ENCODE assay signal across 28 cellular contexts in the genomic region with DNA sequence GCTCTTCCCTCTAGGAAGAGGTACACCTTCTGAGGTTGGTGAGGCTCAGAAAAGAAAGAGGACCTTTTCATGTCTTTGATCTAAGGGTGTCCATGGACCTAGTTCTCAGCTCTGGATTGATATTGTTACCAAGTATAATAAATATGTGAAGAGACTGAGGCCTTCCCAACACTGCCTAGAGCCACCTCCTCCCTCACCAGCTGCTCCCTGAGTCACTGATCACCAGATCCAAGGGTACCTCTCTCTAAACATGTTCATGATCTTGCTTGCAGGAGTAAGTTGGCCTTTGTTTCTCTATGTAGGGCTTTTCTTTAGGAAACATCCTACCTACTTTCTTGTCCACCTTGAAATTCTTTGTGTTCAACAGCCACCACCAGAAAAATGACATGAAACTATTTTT.
DNase-seq lines count a peak whose midpoint lies in the region; ATAC-seq, FAIRE-seq and TF ChIP-seq lines count a peak whose summit lies in the region.
"Had no signal": no experiment of that assay in that cellular context is flagged by ENCODE, and none has a peak within 500 bp of the region (broad histone marks: within the 10 kb centered on the region; RNA-seq: fewer than 3 reads in every experiment).

No MANE protein-coding gene starts in this region.

- H3K9ac ChIP-seq in mammary epithelial cell (ENCODE audit: insufficient read depth, low read length) (no peak overlapping the region), keratinocyte (ENCODE audit: control insufficient read depth, extremely low read depth, insufficient read depth, low read length) (no peak overlapping the region), HepG2 (ENCODE audit: insufficient read depth, low read depth, low read length) (no peak overlapping the region)

- BruUV-seq in mammary epithelial cell (replicated peaks; lab: Mats Ljungman, UMichigan) (no TSS peak), MCF 10A (replicated peaks; lab: Mats Ljungman, UMichigan) (no TSS peak), HepG2 (replicated peaks; lab: Mats Ljungman, UMichigan) (no TSS peak)

- H3K27me3 Mint-ChIP-seq in MCF 10A (ENCODE audit: insufficient read depth, unreplicated experiment), result no peaks in the 10 kb centered on the region

- H4K20me1 ChIP-seq in mammary epithelial cell (ENCODE audit: insufficient read depth, low read length), result no peaks in the 10 kb centered on the region
- H4K20me1 ChIP-seq in keratinocyte (ENCODE audit: control insufficient read depth, extremely low read depth, insufficient read depth, low read length), result no peaks in the 10 kb centered on the region
- H4K20me1 ChIP-seq in HepG2 (ENCODE audit: insufficient read depth, low read length), result no peaks in the 10 kb centered on the region

- no peaks in the 10 kb centered on the region for H3K79me2 ChIP-seq in mammary epithelial cell (ENCODE audit: insufficient read depth, low read length)
- H3K79me2 ChIP-seq in keratinocyte (ENCODE audit: control insufficient read depth, insufficient read depth, low read length), result no peaks in the 10 kb centered on the region
- no peaks in the 10 kb centered on the region for H3K79me2 ChIP-seq in HepG2 (ENCODE audit: insufficient read depth, low read length)

- H3K4me2 ChIP-seq in mammary epithelial cell (ENCODE audit: insufficient read depth, low read depth, low read length), result no peak overlapping the region
- no peak overlapping the region for H3K4me2 ChIP-seq in keratinocyte (ENCODE audit: control insufficient read depth, extremely low read depth, insufficient read depth, low read depth, low read length)
- H3K4me2 ChIP-seq in HepG2 (ENCODE audit: low read depth, low read length), result no peak overlapping the region
- H3K4me2 ChIP-seq: PC-9 had no signal

- dilution Hi-C loops in mammary epithelial cell (cut with HindIII; ENCODE audit: low sequenced_read_pairs) (no loop called here), keratinocyte (cut with MboI; ENCODE audit: extremely low pct_ligation_motif_present, low sequenced_read_pairs) (no loop called here)

- H3K36me3 Mint-ChIP-seq in MCF 10A (ENCODE audit: insufficient read depth, unreplicated experiment), result no peaks in the 10 kb centered on the region
- H3K36me3 Mint-ChIP-seq: CD4-positive, alpha-beta memory T cell had no signal

- TF ChIP-seq EP300 in esophagus muscularis mucosa (IDR thresholded peaks at IDR 0.05), result no peak
- no peak for TF ChIP-seq EP300 in HepG2 (IDR thresholded peaks at IDR 0.05; ENCODE audit: low read depth in 2 of 2, low read length in 2 of 2)
- TF ChIP-seq EP300 in HepG2 (CRISPR knock-in tag; IDR thresholded peaks at IDR 0.05; ENCODE audit: borderline replicate concordance), result no peak

- peaks cover 15% of the 10 kb centered on the region for H3K9me3 Mint-ChIP-seq in MCF 10A (ENCODE audit: unreplicated experiment)
- H3K9me3 Mint-ChIP-seq: HFFc6 had no signal

- H3K36me3 ChIP-seq in mammary epithelial cell (ENCODE audit: insufficient read depth, low read length) (no peaks in the 10 kb centered on the region), esophagus muscularis mucosa (no peaks in the 10 kb centered on the region), keratinocyte (ENCODE audit: control insufficient read depth in 2 of 2, extremely low read depth in 1 of 2, insufficient read depth in 2 of 2, low read length in 2 of 2) (no peaks in the 10 kb centered on the region), HepG2 (replicated peaks in 1 of 2; ENCODE audit: control insufficient read depth in 1 of 2, insufficient read depth in 2 of 2, low read length in 2 of 2) (no peaks in the 10 kb centered on the region)
- H3K36me3 ChIP-seq: HAP-1, SJSA1 had no signal

- TF ChIP-seq RAD21 in HepG2 (CRISPR knock-in tag; IDR thresholded peaks at IDR 0.05), result no peak

- ATAC-seq in HepG2, result no peak
- ATAC-seq: Right ventricle myocardium inferior had no signal

- H3K4me3 Mint-ChIP-seq in MCF 10A (ENCODE audit: unreplicated experiment), result no peak overlapping the region
- H3K4me3 Mint-ChIP-seq: CD4-positive, alpha-beta memory T cell; HFFc6 had no signal

- H3K9me1 ChIP-seq in keratinocyte (ENCODE audit: control insufficient read depth, extremely low read depth, insufficient read depth, low read length), result no peaks in the 10 kb centered on the region

- CTCF ChIA-PET in mammary epithelial cell (lab: Charles Lee; ENCODE audit: low non-redundant PET) (no interaction called here), MCF 10A (lab: Yijun Ruan, JAX) (interaction anchor here (0.7 kb wide), 1 partner anchor 602 kb away, joined by 3 read pairs; no protein-coding TSS in a partner anchor), HepG2 (lab: Yijun Ruan, JAX; ENCODE audit: low intra/inter-chr PET ratio, low total read pairs) (no interaction called here)

- FAIRE-seq in keratinocyte (lab: Jason Lieb, UNC) (no peak), HepG2 (lab: Jason Lieb, UNC) (no peak)
- FAIRE-seq: GM12891 had no signal

- DNase-seq in mammary epithelial cell, result peak; percentile 24
- no peak for DNase-seq in MCF 10A (ENCODE audit: unreplicated experiment)
- DNase-seq in esophagus muscularis mucosa (ENCODE audit: extremely low spot score), result peak; percentile 86
- no peak for DNase-seq in keratinocyte (ENCODE audit: low read depth, low spot score)
- no peak for DNase-seq in HepG2 (ENCODE audit: low spot score)
- DNase-seq in NCI-H524 (lab: John Stamatoyannopoulos, UW), result no peak
- DNase-seq in SIG-M5 (lab: John Stamatoyannopoulos, UW), result no peak
- DNase-seq: C1 segment of cervical spinal cord; CD4-positive, alpha-beta memory T cell; COR-L47; DMS79; GF-D8; GOT3; HFFc6; Karpas-422; MV-4-11; NCI-H1105; NCI-H1436 treated with DMSO at 0.1 percent for 48 hours; NCI-H1930; NCI-H446; NCI-H526; NCI-H82; PC-9 had no signal

- H3K9me3 ChIP-seq in mammary epithelial cell (replicated peaks; ENCODE audit: insufficient read depth, low read length), result no peaks in the 10 kb centered on the region
- no peaks in the 10 kb centered on the region for H3K9me3 ChIP-seq in esophagus muscularis mucosa
- H3K9me3 ChIP-seq in keratinocyte (ENCODE audit: control insufficient read depth, low read depth, low read length), result no peaks in the 10 kb centered on the region
- H3K9me3 ChIP-seq in HepG2 (ENCODE audit: low read length), result no peaks in the 10 kb centered on the region
- H3K9me3 ChIP-seq: HAP-1, SJSA1 had no signal

- H3K4me1 ChIP-seq in mammary epithelial cell (ENCODE audit: insufficient read depth, low read length) (no peaks in the 10 kb centered on the region), esophagus muscularis mucosa (no peaks in the 10 kb centered on the region), keratinocyte (ENCODE audit: control insufficient read depth, extremely low read depth, insufficient read depth, low read length) (no peaks in the 10 kb centered on the region), HepG2 (ENCODE audit: insufficient read depth, low read length) (no peaks in the 10 kb centered on the region)
- H3K4me1 ChIP-seq: HAP-1 had no signal

- in situ Hi-C loops in mammary epithelial cell (cut with MboI; ENCODE audit: low sequenced_read_pairs in 2 of 2) (no loop called here), HepG2 (cut with HindIII; ENCODE audit: extremely low pct_ligation_motif_present, low pct_unique_long_range_greater_than_20kb) (no loop called here)

- H3K4me3 ChIP-seq in mammary epithelial cell (replicated peaks in 1 of 3; ENCODE audit: insufficient read depth in 1 of 3, low read depth in 2 of 3, low read length in 3 of 3), result no peak overlapping the region
- H3K4me3 ChIP-seq in esophagus muscularis mucosa, result no peak overlapping the region
- H3K4me3 ChIP-seq in keratinocyte (ENCODE audit: control insufficient read depth in 2 of 3, extremely low read depth in 1 of 3, insufficient read depth in 2 of 3, low read depth in 1 of 3, low read length in 3 of 3), result no peak overlapping the region
- H3K4me3 ChIP-seq in HepG2 (replicated peaks in 1 of 3; ENCODE audit: insufficient read depth in 1 of 3, low read depth in 2 of 3, low read length in 3 of 3), result no peak overlapping the region
- H3K4me3 ChIP-seq: HAP-1, PC-9, SJSA1 had no signal

- no peak overlapping the region for H3K27ac Mint-ChIP-seq in MCF 10A (ENCODE audit: low read depth, unreplicated experiment)
- H3K27ac Mint-ChIP-seq: CD4-positive, alpha-beta memory T cell; HFFc6 had no signal

- intact Hi-C loops in mammary epithelial cell (cut with micrococcal nuclease), result loop anchor here (10.0 kb wide), 1 partner anchor 287 kb away; no protein-coding TSS in a partner anchor
- intact Hi-C loops in MCF 10A (cut with micrococcal nuclease), result no loop called here
- intact Hi-C loops in esophagus muscularis mucosa (cut with DNase I), result no loop called here
- intact Hi-C loops in HepG2 (cut with micrococcal nuclease; ENCODE audit: unreplicated experiment), result no loop called here

- H3K27ac ChIP-seq in mammary epithelial cell (ENCODE audit: insufficient read depth, low read depth, low read length) (no peak overlapping the region), esophagus muscularis mucosa (replicated peaks in 1 of 4) (no peak overlapping the region), keratinocyte (ENCODE audit: control insufficient read depth, insufficient read depth, low read length) (no peak overlapping the region), HepG2 (ENCODE audit: extremely low read length, insufficient read depth, low read length) (no peak overlapping the region)
- H3K27ac ChIP-seq: HL-60, PC-9, SJSA1 had no signal

- H2AFZ ChIP-seq in mammary epithelial cell (ENCODE audit: low read depth, low read length) (no peak overlapping the region), keratinocyte (ENCODE audit: control insufficient read depth, low read length) (peak overlapping the region; percentile 6), HepG2 (ENCODE audit: low read length) (no peak overlapping the region)
- H2AFZ ChIP-seq: PC-9 had no signal

- POLR2A ChIA-PET in MCF 10A (lab: Yijun Ruan, JAX) (no interaction called here), HepG2 (lab: Yijun Ruan, JAX) (no interaction called here)

- no peaks in the 10 kb centered on the region for H3K4me1 Mint-ChIP-seq in MCF 10A (ENCODE audit: insufficient read depth, unreplicated experiment)
- H3K4me1 Mint-ChIP-seq: CD4-positive, alpha-beta memory T cell had no signal

- no peak for TF ChIP-seq POLR2A in esophagus muscularis mucosa (IDR thresholded peaks at IDR 0.05; ENCODE audit: low read depth)
- TF ChIP-seq POLR2A in HepG2 (IDR thresholded peaks at IDR 0.05; ENCODE audit: insufficient read depth in 1 of 2, low read depth in 2 of 2, low read length in 2 of 2), result no peak

- no peak for TF ChIP-seq CTCF in mammary epithelial cell (conservative IDR thresholded peaks at IDR 0.05 in 1 of 2, IDR thresholded peaks at IDR 0.05 in 1 of 2; ENCODE audit: extremely low read depth in 1 of 2, insufficient read depth in 1 of 2, low read depth in 1 of 2, low read length in 2 of 2)
- no peak for TF ChIP-seq CTCF in MCF 10A (IDR thresholded peaks at IDR 0.05; ENCODE audit: unreplicated experiment)
- TF ChIP-seq CTCF in esophagus muscularis mucosa (IDR thresholded peaks at IDR 0.05), result no peak
- TF ChIP-seq CTCF in keratinocyte (optimal IDR thresholded peaks at IDR 0.05 in 1 of 3, IDR thresholded peaks at IDR 0.05 in 1 of 3, conservative IDR thresholded peaks at IDR 0.05 in 1 of 3; ENCODE audit: extremely low read depth in 1 of 3, insufficient read depth in 2 of 3, low read length in 3 of 3), result no peak
- no peak for TF ChIP-seq CTCF in HepG2 (CRISPR knock-in tag; IDR thresholded peaks at IDR 0.05)

- H3K27me3 ChIP-seq in mammary epithelial cell (ENCODE audit: insufficient read depth, low read length) (no peaks in the 10 kb centered on the region), esophagus muscularis mucosa (no peaks in the 10 kb centered on the region), keratinocyte (ENCODE audit: control insufficient read depth, extremely low read depth, insufficient read depth, low read length) (no peaks in the 10 kb centered on the region), HepG2 (ENCODE audit: control insufficient read depth in 1 of 2, insufficient read depth in 2 of 2, low read length in 2 of 2) (no peaks in the 10 kb centered on the region)
- H3K27me3 ChIP-seq: SJSA1 had no signal

Comparison
In these comparisons a context has a peak if more than half of its experiments do, and no peak if none do; other contexts are left out.
1. DNase-seq: peak in mammary epithelial cell (single experiment) and esophagus muscularis mucosa (single experiment); none in MCF 10A (single experiment), keratinocyte (single experiment), HepG2 (single experiment), NCI-H524 (0 of 2) and SIG-M5 (single experiment).